18 cellular contexts compared by ENCODE assay signal in the genomic region with DNA sequence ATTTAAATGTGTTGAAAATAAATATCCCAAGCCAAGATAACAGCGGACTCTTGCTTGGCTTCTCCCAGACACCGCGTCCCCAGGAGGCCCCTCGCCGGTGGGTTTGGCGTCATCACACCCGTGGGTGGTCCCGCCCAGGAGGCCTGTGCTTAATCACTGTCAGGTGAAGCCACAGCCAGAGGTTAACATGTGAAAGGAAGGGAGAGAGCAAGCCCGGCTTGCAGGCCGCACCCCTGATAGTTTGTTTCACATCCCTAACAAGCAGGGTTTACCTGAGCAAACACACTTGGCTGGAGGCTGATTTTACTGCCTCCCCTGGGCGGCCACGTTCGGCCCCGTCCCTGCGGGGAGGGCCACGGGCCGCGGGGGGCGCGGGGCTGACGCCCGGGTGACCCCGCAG. TPM values are rescaled to one million over a fixed set of nuclear protein-coding genes. Genes with fewer than 3 reads are reported as not detected.
"Had no signal": no experiment of that assay in that cellular context is flagged by ENCODE, and none has a peak within 500 bp of the region (broad histone marks: within the 10 kb centered on the region; RNA-seq: fewer than 3 reads in every experiment).

No MANE protein-coding gene starts in this region.

RNA-seq across cellular contexts. Expression of gene CFC1B, which starts 1.4 kb away (rescaled TPM):
- total RNA-seq: naive thymus-derived CD4-positive, alpha-beta T cell; natural killer cell; occipital lobe; osteocyte; posterior vena cava; pulmonary artery endothelial cell; right atrium auricular region; sciatic nerve; smooth muscle cell; spleen; suprapubic skin; testis; transverse colon; upper lobe of right lung; urinary bladder; vagina had no signal
- polyA plus RNA-seq: naive thymus-derived CD4-positive, alpha-beta T cell; neural cell; smooth muscle cell; spleen; thymus; urinary bladder had no signal

RNA-seq across cellular contexts. Expression of gene POTEI, which starts 13.3 kb away (rescaled TPM):
- total RNA-seq: naive thymus-derived CD4-positive, alpha-beta T cell; natural killer cell; occipital lobe; posterior vena cava; spleen; suprapubic skin; upper lobe of right lung; vagina had no signal
- polyA plus RNA-seq: naive thymus-derived CD4-positive, alpha-beta T cell; spleen; urinary bladder had no signal
